11 cellular contexts compared by ENCODE assay signal in the genomic region with DNA sequence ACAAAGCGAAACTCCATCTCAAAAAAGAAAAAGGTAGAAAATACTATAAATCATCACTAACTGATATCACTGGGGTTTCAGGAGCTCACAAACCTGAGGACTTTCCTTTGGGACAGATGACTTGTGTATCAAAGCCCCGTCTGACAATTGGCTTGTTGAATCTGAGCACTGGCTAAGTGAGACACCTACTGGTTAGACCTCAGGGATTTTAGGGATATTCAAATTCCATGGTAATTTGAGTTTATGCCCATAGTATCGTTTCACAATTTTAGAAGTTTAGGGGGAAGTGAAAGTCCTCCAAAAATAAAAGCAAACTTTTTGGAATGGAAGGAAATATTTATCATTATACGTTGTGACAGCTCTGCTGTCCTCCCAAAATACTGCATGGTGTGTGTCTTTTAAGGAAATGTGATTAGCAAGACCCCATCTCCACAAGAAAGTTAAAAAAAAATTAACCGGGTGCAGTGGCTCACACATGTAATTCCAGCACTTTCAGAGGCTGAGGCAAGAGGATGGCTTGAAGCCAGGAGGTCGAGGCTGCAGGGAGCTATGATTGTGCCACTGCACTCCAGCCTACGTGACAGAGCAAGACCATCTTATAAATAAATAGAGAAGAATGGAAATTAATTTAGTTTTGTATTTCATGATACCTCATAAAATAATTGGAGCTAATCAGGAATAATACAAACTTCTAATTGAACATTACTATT. TPM values are rescaled to one million over a fixed set of nuclear protein-coding genes. Genes with fewer than 3 reads are reported as not detected.
DNase-seq lines count a peak whose midpoint lies in the region; ATAC-seq and TF ChIP-seq lines count a peak whose summit lies in the region.
"Had no signal": no experiment of that assay in that cellular context is flagged by ENCODE, and none has a peak within 500 bp of the region (broad histone marks: within the 10 kb centered on the region; RNA-seq: fewer than 3 reads in every experiment).

No MANE protein-coding gene starts in this region.

- H3K36me3 ChIP-seq in Caco-2 (ENCODE audit: control insufficient read depth, insufficient read depth, low read length): no peaks in the 10 kb centered on the region
- H3K36me3 ChIP-seq: vagina had no signal

- no peaks in the 10 kb centered on the region for H3K9me3 Mint-ChIP-seq in Caco-2 (ENCODE audit: unreplicated experiment)

- H3K36me3 Mint-ChIP-seq in Caco-2 (ENCODE audit: insufficient read depth, unreplicated experiment): no peaks in the 10 kb centered on the region

- H3K27me3 ChIP-seq in Caco-2 (replicated peaks; ENCODE audit: control insufficient read depth, insufficient read depth, low read length): no peaks in the 10 kb centered on the region
- H3K27me3 ChIP-seq: vagina had no signal

- CTCF ChIA-PET in Caco-2 (lab: Charles Lee): interaction anchor here (0.6 to 1.6 kb wide), 3 partner anchors 38 to 427 kb away, joined by 3 to 16 read pairs (median 3); no protein-coding TSS in a partner anchor

- H3K9me3 ChIP-seq in Caco-2: peaks cover 3% of the 10 kb centered on the region; the same call in 1 of the 2 replicates
- H3K9me3 ChIP-seq: vagina had no signal

- H3K27ac Mint-ChIP-seq in Caco-2 (ENCODE audit: unreplicated experiment): no peak overlapping the region
- H3K27ac Mint-ChIP-seq: activated CD4-positive, alpha-beta memory T cell treated with anti-CD3 and anti-CD28 coated beads, Interleukin-2, amount 10 ng/mL, durations not matched to agents 7 days and 5 days had no signal

- intact Hi-C loops in Caco-2 (cut with micrococcal nuclease; ENCODE audit: unreplicated experiment) (no loop called here), left colon (cut with DNase I, micrococcal nuclease) (no loop called here)

- peak; percentile 63 for ATAC-seq in left colon
- no peak for ATAC-seq in stimulated activated naive CD8-positive, alpha-beta T cell treated with anti-CD3 and anti-CD28 coated beads, Interleukin-15, Interleukin-2, amounts not matched to agents 100 U/mL and 50 U/mL, for 24 hours

- DNase-seq in Caco-2 (no peak), LHCN-M2 (ENCODE audit: low read depth) (peak; percentile 25), amniotic epithelial cell (ENCODE audit: low read depth) (peak; percentile 28), left colon (no peak), mucosa of gallbladder (ENCODE audit: low spot score) (no peak), GDM1 (lab: John Stamatoyannopoulos, UW) (no peak), GM20000 (ENCODE audit: low spot score) (no peak)
- DNase-seq in stimulated activated naive CD8-positive, alpha-beta T cell treated with anti-CD3 and anti-CD28 coated beads, Interleukin-15, Interleukin-2, amounts not matched to agents 100 U/mL and 50 U/mL, for 24 hours: no peak
- DNase-seq: activated CD4-positive, alpha-beta memory T cell treated with anti-CD3 and anti-CD28 coated beads, Interleukin-2, amount 10 ng/mL, durations not matched to agents 7 days and 5 days; stimulated activated CD4-positive, alpha-beta T cell treated with anti-CD3 and anti-CD28 coated beads, Interleukin-4, amount 100 ng/mL, for 4 hours had no signal

- POLR2A ChIA-PET in Caco-2 (lab: Charles Lee): no interaction called here

- no peak overlapping the region for H3K4me3 Mint-ChIP-seq in Caco-2 (ENCODE audit: unreplicated experiment)
- H3K4me3 Mint-ChIP-seq: activated CD4-positive, alpha-beta memory T cell treated with anti-CD3 and anti-CD28 coated beads, Interleukin-2, amount 10 ng/mL, durations not matched to agents 7 days and 5 days had no signal

- no peaks in the 10 kb centered on the region for H3K27me3 Mint-ChIP-seq in Caco-2 (ENCODE audit: insufficient read depth, unreplicated experiment)

- peak; percentile 16 to 39 for TF ChIP-seq CTCF in Caco-2 (IDR thresholded peaks at IDR 0.05; ENCODE audit: insufficient read depth in 1 of 2, low read depth in 1 of 2, low read length in 1 of 2, severe bottlenecking in 1 of 2, unreplicated experiment in 1 of 2)
- no peak for TF ChIP-seq CTCF in GM20000 (IDR thresholded peaks at IDR 0.05; ENCODE audit: extremely low read depth, missing control alignments)

- BruUV-seq in Caco-2 (replicated peaks; lab: Mats Ljungman, UMichigan): no TSS peak

- H3K4me3 ChIP-seq in Caco-2 (ENCODE audit: low read depth, low read length): no peak overlapping the region
- H3K4me3 ChIP-seq: vagina had no signal

- no peaks in the 10 kb centered on the region for H3K4me1 Mint-ChIP-seq in Caco-2 (ENCODE audit: low read depth, unreplicated experiment)
- H3K4me1 Mint-ChIP-seq: activated CD4-positive, alpha-beta memory T cell treated with anti-CD3 and anti-CD28 coated beads, Interleukin-2, amount 10 ng/mL, durations not matched to agents 7 days and 5 days had no signal

- no peaks in the 10 kb centered on the region for H3K4me1 ChIP-seq in Caco-2
- H3K4me1 ChIP-seq: vagina had no signal

RNA-seq across cellular contexts. Expression of a gene that starts 49.2 kb away (rescaled TPM):
- total RNA-seq in Caco-2 (2022) (23.6 and 25.5 TPM in 2 replicates), LHCN-M2 (2014; rRNA removed) (14.4 and 17.2 TPM in 2 replicates), left colon (10 to 100 TPM; 32.6 to 40.8 TPM), mucosa of gallbladder (23.3 TPM)
- 5.9 TPM for polyA plus RNA-seq in LHCN-M2 (2012)

Comparison
In these comparisons a context has a peak if more than half of its experiments do, and no peak if none do; other contexts are left out.
1. DNase-seq: peak in LHCN-M2 (single experiment) and amniotic epithelial cell (single experiment); none in Caco-2 (0 of 2), left colon (0 of 2), mucosa of gallbladder (single experiment), GDM1 (single experiment), stimulated activated naive CD8-positive, alpha-beta T cell treated with anti-CD3 and anti-CD28 coated beads, Interleukin-15, Interleukin-2, amounts not matched to agents 100 U/mL and 50 U/mL, for 24 hours (single experiment) and GM20000 (single experiment).